In the genomic region with DNA sequence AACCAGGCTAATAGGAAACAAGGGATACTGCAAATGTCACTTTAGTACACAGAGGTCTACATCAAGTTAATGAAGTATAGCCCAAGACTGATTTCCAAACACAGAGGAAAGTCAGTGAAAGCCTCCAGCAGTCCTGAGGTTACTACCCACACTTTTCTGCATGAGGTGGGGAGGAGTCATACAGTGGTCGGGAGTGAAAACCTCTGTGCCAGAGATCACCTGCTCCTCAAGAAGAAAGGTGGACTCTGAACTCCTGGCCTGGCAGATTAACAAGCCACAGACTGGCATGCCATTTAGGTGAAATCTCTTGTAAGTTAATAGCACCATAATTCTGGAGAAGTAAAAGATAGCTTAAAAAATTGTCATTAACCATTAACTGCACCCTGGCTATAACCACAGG, we compare ENCODE assay signal across 22 cellular contexts.
DNase-seq lines count a peak whose midpoint lies in the region; FAIRE-seq and TF ChIP-seq lines count a peak whose summit lies in the region.
"Had no signal": no experiment of that assay in that cellular context is flagged by ENCODE, and none has a peak within 500 bp of the region (broad histone marks: within the 10 kb centered on the region; RNA-seq: fewer than 3 reads in every experiment).

No MANE protein-coding gene starts in this region.

- H2BK15ac ChIP-seq in neuronal stem cell (ENCODE audit: low read length): no peak overlapping the region

- H4K91ac ChIP-seq in neuronal stem cell (ENCODE audit: low read depth, low read length, poor library complexity): no peak overlapping the region

- no peaks in the 10 kb centered on the region for H3K27me3 ChIP-seq in KMS-11 (ENCODE audit: insufficient read depth, low read depth)
- no peaks in the 10 kb centered on the region for H3K27me3 ChIP-seq in colonic mucosa
- no peaks in the 10 kb centered on the region for H3K27me3 ChIP-seq in small intestine (ENCODE audit: control insufficient read depth in 2 of 2, insufficient read depth in 2 of 2, low read length in 2 of 2)
- no peaks in the 10 kb centered on the region for H3K27me3 ChIP-seq in neuronal stem cell (ENCODE audit: control insufficient read depth in 3 of 3, insufficient read depth in 3 of 3, low read depth in 1 of 3, low read length in 3 of 3)
- no peaks in the 10 kb centered on the region for H3K27me3 ChIP-seq in PC-9 (ENCODE audit: insufficient read depth, low read depth)
- H3K27me3 ChIP-seq: BE2C had no signal

- H3K27ac ChIP-seq in KMS-11: peak overlapping the region; percentile 87
- no peak overlapping the region for H3K27ac ChIP-seq in colonic mucosa
- no peak overlapping the region for H3K27ac ChIP-seq in small intestine (ENCODE audit: low read depth in 1 of 2, low read length in 1 of 2)
- no peak overlapping the region for H3K27ac ChIP-seq in neuronal stem cell (replicated peaks; ENCODE audit: low read length)
- H3K27ac ChIP-seq in PC-9: no peak overlapping the region
- H3K27ac ChIP-seq: SJCRH30 had no signal

- H4K20me1 ChIP-seq in KMS-11 (ENCODE audit: insufficient read depth) (no peaks in the 10 kb centered on the region), PC-9 (ENCODE audit: insufficient read depth) (no peaks in the 10 kb centered on the region)

- H3K9ac ChIP-seq in KMS-11 (peak overlapping the region; percentile 26; the same call in 1 of the 2 replicates), colonic mucosa (ENCODE audit: low read depth in 2 of 2, low read length in 2 of 2) (no peak overlapping the region), neuronal stem cell (ENCODE audit: low read depth, low read length, poor library complexity) (no peak overlapping the region)

- H3K4me3 ChIP-seq in KMS-11 (IDR thresholded peaks at IDR 0.05; ENCODE audit: insufficient read depth, low read depth, low read length): no peak overlapping the region
- no peak overlapping the region for H3K4me3 ChIP-seq in colonic mucosa
- no peak overlapping the region for H3K4me3 ChIP-seq in small intestine (ENCODE audit: low read depth in 1 of 2, low read length in 2 of 2)
- no peak overlapping the region for H3K4me3 ChIP-seq in neuronal stem cell (ENCODE audit: low read length in 2 of 2)
- no peak overlapping the region for H3K4me3 ChIP-seq in PC-9
- H3K4me3 ChIP-seq: GM12878, K562, SJCRH30 had no signal

- FAIRE-seq in small intestine (lab: Jason Lieb, UNC): no peak
- FAIRE-seq: GM12878, H1, K562 had no signal

- DNase-seq in colonic mucosa (peak; percentile 68), left kidney (ENCODE audit: low read depth, low spot score) (peak; percentile 65), small intestine (peak; percentile 92), SK-N-DZ (ENCODE audit: low spot score) (no peak), SHP77 treated with DMSO at 0.1 percent for 48 hours (lab: John Stamatoyannopoulos, UW) (no peak), neuronal stem cell (ENCODE audit: low spot score) (no peak), PC-9 (no peak)
- DNase-seq: BE2C; Caco-2; CD4-positive, CD25-positive, alpha-beta regulatory T cell; DMS153; NCI-H1417; NCI-H187; NCI-H2107; NCI-H524; NCI-H82; PC-3; SJCRH30 had no signal

- TF ChIP-seq CTCF in KMS-11 (conservative IDR thresholded peaks at IDR 0.05; ENCODE audit: low read depth, low read length): no peak
- TF ChIP-seq CTCF in colonic mucosa (IDR thresholded peaks at IDR 0.05): no peak
- no peak for TF ChIP-seq CTCF in PC-9 (conservative IDR thresholded peaks at IDR 0.05)

- H2AFZ ChIP-seq in KMS-11 (ENCODE audit: low read depth) (no peak overlapping the region), neuronal stem cell (ENCODE audit: low read length) (no peak overlapping the region), PC-9 (no peak overlapping the region)

- H3K9me2 ChIP-seq in PC-9 (ENCODE audit: insufficient read depth): no peaks in the 10 kb centered on the region

- H4K8ac ChIP-seq in neuronal stem cell (ENCODE audit: low read depth, low read length): no peak overlapping the region

- no peak overlapping the region for H3K4ac ChIP-seq in neuronal stem cell (ENCODE audit: low read length)

- H3K4me1 ChIP-seq in KMS-11 (ENCODE audit: low read depth, poor library complexity, severe bottlenecking) (peaks cover 72% of the 10 kb centered on the region), colonic mucosa (no peaks in the 10 kb centered on the region), small intestine (ENCODE audit: control insufficient read depth in 2 of 2, insufficient read depth in 1 of 2, low read depth in 1 of 2, low read length in 1 of 2) (peaks cover 2 to 7% of the 10 kb centered on the region in 2 donors), neuronal stem cell (ENCODE audit: control insufficient read depth in 2 of 2, insufficient read depth in 1 of 2, low read depth in 1 of 2, low read length in 2 of 2) (no peaks in the 10 kb centered on the region), PC-9 (replicated peaks; ENCODE audit: insufficient read depth) (no peaks in the 10 kb centered on the region)
- H3K4me1 ChIP-seq: BE2C, Caco-2, SJCRH30 had no signal

- POLR2A ChIA-PET in PC-9 (lab: Charles Lee; ENCODE audit: unreplicated experiment): interaction anchor here (0.6 kb wide), 1 partner anchor 18 kb away, joined by 5 read pairs; no protein-coding TSS in a partner anchor

- peak overlapping the region; percentile 52 for H3K4me2 ChIP-seq in KMS-11
- H3K4me2 ChIP-seq in neuronal stem cell (ENCODE audit: insufficient read depth, low read length, poor library complexity, severe bottlenecking): no peak overlapping the region
- H3K4me2 ChIP-seq in PC-9: no peak overlapping the region

- no peak overlapping the region for H2BK120ac ChIP-seq in neuronal stem cell (ENCODE audit: low read depth, low read length)

- no peak overlapping the region for H2AK5ac ChIP-seq in neuronal stem cell (ENCODE audit: low read depth, low read length)

- WGBS in small intestine, 3 donors: 11 to 48% (median 19%) methylated on average over 1 of the region's 1 CpG
- no CpG with 5 or more reads among the region's 1 CpG for WGBS in neuronal stem cell (ENCODE audit: extremely low coverage in 2 of 2, insufficient read length in 2 of 2, insufficient replicate concordance in 1 of 2), 2 donors

- BruUV-seq in PC-9 (replicated peaks; lab: Mats Ljungman, UMichigan): no TSS peak

- H3K14ac ChIP-seq in neuronal stem cell (ENCODE audit: low read length): no peak overlapping the region

- no peaks in the 10 kb centered on the region for H3K36me3 ChIP-seq in KMS-11 (ENCODE audit: insufficient read depth)
- no peaks in the 10 kb centered on the region for H3K36me3 ChIP-seq in colonic mucosa
- no peaks in the 10 kb centered on the region for H3K36me3 ChIP-seq in small intestine (ENCODE audit: control insufficient read depth in 2 of 2, insufficient read depth in 2 of 2, low read length in 2 of 2)
- H3K36me3 ChIP-seq in neuronal stem cell (replicated peaks in 1 of 2; ENCODE audit: control insufficient read depth in 2 of 2, insufficient read depth in 2 of 2, low read length in 2 of 2): peaks cover 2 to 13% of the 10 kb centered on the region in 2 donors
- no peaks in the 10 kb centered on the region for H3K36me3 ChIP-seq in PC-9 (ENCODE audit: low read depth)
- H3K36me3 ChIP-seq: SJCRH30 had no signal

- intact Hi-C loops in colonic mucosa (cut with DNase I) (no loop called here), PC-9 (cut with micrococcal nuclease; ENCODE audit: unreplicated experiment) (no loop called here)

- H3K9me3 ChIP-seq in colonic mucosa: no peaks in the 10 kb centered on the region
- H3K9me3 ChIP-seq in small intestine (ENCODE audit: control insufficient read depth, low read depth): no peaks in the 10 kb centered on the region
- peaks cover 2 to 5% of the 10 kb centered on the region in 2 donors for H3K9me3 ChIP-seq in neuronal stem cell (replicated peaks in 1 of 2; ENCODE audit: control insufficient read depth in 2 of 2, insufficient read depth in 1 of 2, low read depth in 1 of 2, low read length in 2 of 2)
- H3K9me3 ChIP-seq in PC-9 (ENCODE audit: insufficient read depth, low read depth): no peaks in the 10 kb centered on the region
- H3K9me3 ChIP-seq: BE2C, SJCRH30 had no signal

- H3K79me2 ChIP-seq in KMS-11 (ENCODE audit: insufficient read depth, low read depth) (no peaks in the 10 kb centered on the region), PC-9 (ENCODE audit: low read depth) (no peaks in the 10 kb centered on the region)

- no peak overlapping the region for H2BK12ac ChIP-seq in neuronal stem cell (ENCODE audit: low read length)

- CTCF ChIA-PET in PC-9 (lab: Charles Lee): interaction anchor here (0.7 kb wide), 1 partner anchor 842 kb away, joined by 5 read pairs; no protein-coding TSS in a partner anchor

- no peaks in the 10 kb centered on the region for H3F3A ChIP-seq in PC-9 (ENCODE audit: insufficient read depth, low read depth)

- H3K18ac ChIP-seq in neuronal stem cell (ENCODE audit: low read length): no peak overlapping the region

- no peak overlapping the region for H3K23ac ChIP-seq in neuronal stem cell (ENCODE audit: low read depth, low read length, poor library complexity)

- H3K79me1 ChIP-seq in neuronal stem cell (ENCODE audit: low read depth, low read length): no peaks in the 10 kb centered on the region

- no peak overlapping the region for H2BK5ac ChIP-seq in neuronal stem cell (ENCODE audit: low read length)

Comparison
In these comparisons a context has a peak if more than half of its experiments do, and no peak if none do; other contexts are left out.
1. DNase-seq: peak in colonic mucosa (single experiment), left kidney (single experiment) and small intestine (single experiment); none in SK-N-DZ (single experiment), SHP77 treated with DMSO at 0.1 percent for 48 hours (single experiment), neuronal stem cell (single experiment) and PC-9 (0 of 2).